Comparison of ENCODE assay signal across 1 cellular context in the genomic region with DNA sequence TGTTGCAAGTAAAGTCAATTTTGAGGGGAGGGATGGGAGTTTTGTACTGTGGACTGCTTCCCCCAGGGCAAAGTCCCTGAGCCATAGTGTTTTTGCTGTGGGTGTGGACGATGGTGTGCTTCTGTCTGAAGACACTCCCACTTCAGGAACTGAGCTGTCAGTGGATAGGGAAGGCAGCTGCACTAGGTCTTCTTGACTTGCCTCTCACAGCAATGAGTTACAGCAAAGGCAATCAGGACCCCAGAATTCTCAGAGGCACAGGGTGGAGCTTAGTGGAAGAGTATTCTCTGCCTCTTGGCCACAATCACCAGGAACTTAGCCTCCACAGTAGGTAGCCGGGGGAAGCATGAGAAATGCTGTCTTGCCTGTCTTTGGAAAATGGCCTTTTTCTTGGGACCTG.
TF ChIP-seq lines count a peak whose summit lies in the region.

No MANE protein-coding gene starts in this region.

TF ChIP-seq in WTC11, 78 proteins besides CTCF, POLR2A, EP300 and RAD21 (continued from another document):
- TF ChIP-seq, protein P1, sequence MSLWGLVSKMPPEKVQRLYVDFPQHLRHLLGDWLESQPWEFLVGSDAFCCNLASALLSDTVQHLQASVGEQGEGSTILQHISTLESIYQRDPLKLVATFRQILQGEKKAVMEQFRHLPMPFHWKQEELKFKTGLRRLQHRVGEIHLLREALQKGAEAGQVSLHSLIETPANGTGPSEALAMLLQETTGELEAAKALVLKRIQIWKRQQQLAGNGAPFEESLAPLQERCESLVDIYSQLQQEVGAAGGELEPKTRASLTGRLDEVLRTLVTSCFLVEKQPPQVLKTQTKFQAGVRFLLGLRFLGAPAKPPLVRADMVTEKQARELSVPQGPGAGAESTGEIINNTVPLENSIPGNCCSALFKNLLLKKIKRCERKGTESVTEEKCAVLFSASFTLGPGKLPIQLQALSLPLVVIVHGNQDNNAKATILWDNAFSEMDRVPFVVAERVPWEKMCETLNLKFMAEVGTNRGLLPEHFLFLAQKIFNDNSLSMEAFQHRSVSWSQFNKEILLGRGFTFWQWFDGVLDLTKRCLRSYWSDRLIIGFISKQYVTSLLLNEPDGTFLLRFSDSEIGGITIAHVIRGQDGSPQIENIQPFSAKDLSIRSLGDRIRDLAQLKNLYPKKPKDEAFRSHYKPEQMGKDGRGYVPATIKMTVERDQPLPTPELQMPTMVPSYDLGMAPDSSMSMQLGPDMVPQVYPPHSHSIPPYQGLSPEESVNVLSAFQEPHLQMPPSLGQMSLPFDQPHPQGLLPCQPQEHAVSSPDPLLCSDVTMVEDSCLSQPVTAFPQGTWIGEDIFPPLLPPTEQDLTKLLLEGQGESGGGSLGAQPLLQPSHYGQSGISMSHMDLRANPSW (CRISPR knock-in tag; conservative IDR thresholded peaks at IDR 0.05; ENCODE audit: low read depth): no peak
- TF ChIP-seq NR2C2 (CRISPR knock-in tag; IDR thresholded peaks at IDR 0.05) (no peak), FOXP1 (CRISPR knock-in tag; IDR thresholded peaks at IDR 0.05; ENCODE audit: borderline replicate concordance) (no peak), SP1 (CRISPR knock-in tag; conservative IDR thresholded peaks at IDR 0.05) (no peak), GABPB1 (CRISPR knock-in tag; IDR thresholded peaks at IDR 0.05) (no peak)
